ENCODE assay signal across 1 cellular context in genomic region chr11:65183201-65183891, GRCh38.
TF ChIP-seq lines count a peak whose summit lies in the region.

No MANE protein-coding gene starts in this region.

TF ChIP-seq in A549, 52 proteins besides CTCF, POLR2A, EP300 and RAD21 (continued from another document):
- TF ChIP-seq BCL3 (IDR thresholded peaks at IDR 0.05), result no peak
- no peak for TF ChIP-seq RARB (CRISPR knock-in tag; IDR thresholded peaks at IDR 0.05)
- TF ChIP-seq HOXB13 (CRISPR knock-in tag; IDR thresholded peaks at IDR 0.05; ENCODE audit: low read depth), result no peak
- TF ChIP-seq HDAC2 (IDR thresholded peaks at IDR 0.05), result no peak
- no peak for TF ChIP-seq TFCP2L1 (CRISPR knock-in tag; IDR thresholded peaks at IDR 0.05)
- TF ChIP-seq MAX (IDR thresholded peaks at IDR 0.05), result no peak
- TF ChIP-seq POLR2AphosphoS2 (conservative IDR thresholded peaks at IDR 0.05; ENCODE audit: low read length), result no peak
- no peak for TF ChIP-seq HEYL (CRISPR knock-in tag; IDR thresholded peaks at IDR 0.05)
- TF ChIP-seq NFE2L2 (conservative IDR thresholded peaks at IDR 0.05; ENCODE audit: low read length), result no peak
- TF ChIP-seq GATA3 (IDR thresholded peaks at IDR 0.05; ENCODE audit: borderline replicate concordance), result no peak
- TF ChIP-seq HOXB5 (CRISPR knock-in tag; IDR thresholded peaks at IDR 0.05), result no peak
TF ChIP-seq in A549: peak in this region for 0.
